14 cellular contexts compared by ENCODE assay signal in the genomic region with DNA sequence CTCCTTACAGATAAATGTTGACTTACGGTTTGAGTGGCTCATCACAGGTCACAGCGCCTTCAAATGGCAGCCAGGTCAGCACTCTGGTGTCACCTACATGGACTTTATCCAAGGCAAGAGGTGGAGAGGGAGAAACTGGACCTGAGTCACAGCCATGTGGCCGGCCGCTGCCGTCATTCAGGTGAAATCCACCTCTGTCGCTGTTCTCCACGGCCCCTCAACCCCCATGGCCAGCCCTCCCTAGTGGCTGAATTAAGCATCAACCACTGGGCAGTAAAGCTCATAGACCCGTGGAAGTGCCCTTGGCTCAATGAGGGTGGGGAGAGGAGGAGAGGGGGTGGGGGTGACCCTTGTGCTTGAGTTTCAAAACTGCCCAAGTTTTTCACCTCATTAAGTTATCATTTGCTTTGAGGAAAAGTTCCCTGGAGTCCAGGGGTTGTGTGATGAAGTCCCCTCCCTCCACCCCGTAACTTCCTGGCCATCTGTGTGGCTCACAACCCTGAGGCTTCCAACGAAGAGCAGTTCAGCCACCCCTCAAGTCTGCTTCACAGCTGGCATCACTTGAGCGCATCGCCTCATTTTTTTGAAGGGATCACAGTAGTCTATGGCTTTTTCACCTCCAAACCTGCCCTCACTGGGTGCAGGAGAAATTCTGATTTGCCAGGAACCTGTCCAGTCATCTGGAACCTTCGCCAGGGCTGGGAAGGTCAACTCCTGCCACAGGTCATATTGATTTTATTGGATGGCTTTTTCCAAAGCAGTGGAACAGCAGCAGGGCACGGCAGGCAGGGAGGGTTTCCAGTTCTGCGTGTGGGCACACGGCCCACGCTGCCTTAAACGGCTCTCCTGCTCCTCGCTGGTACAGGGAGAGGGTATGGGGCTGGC. TPM values are rescaled to one million over a fixed set of nuclear protein-coding genes. Genes with fewer than 3 reads are reported as not detected.
DNase-seq lines count a peak whose midpoint lies in the region; ATAC-seq, FAIRE-seq and TF ChIP-seq lines count a peak whose summit lies in the region.
"Had no signal": no experiment of that assay in that cellular context is flagged by ENCODE, and none has a peak within 500 bp of the region (broad histone marks: within the 10 kb centered on the region; RNA-seq: fewer than 3 reads in every experiment).

No MANE protein-coding gene starts in this region.

- H3K4me2 ChIP-seq in HCT116 (ENCODE audit: low read length) = no peak overlapping the region
- H3K4me2 ChIP-seq in H1 (ENCODE audit: insufficient read depth in 1 of 2, low read depth in 2 of 2, low read length in 2 of 2) = no peak overlapping the region
- H3K4me2 ChIP-seq: KMS-11 had no signal

- no peak overlapping the region for H3K18ac ChIP-seq in H1 (ENCODE audit: extremely low read depth, low read length)

- no peak for TF ChIP-seq POLR2A in HCT116 (IDR thresholded peaks at IDR 0.05; ENCODE audit: borderline replicate concordance, extremely low read depth, insufficient read depth, insufficient read length)
- TF ChIP-seq POLR2A in H1 (IDR thresholded peaks at IDR 0.05; ENCODE audit: control extremely low read depth in 1 of 2, low read depth in 2 of 2, low read length in 2 of 2) = no peak

- peaks cover under 1% of the 10 kb centered on the region for H3K36me3 Mint-ChIP-seq in mesothelial cell of epicardium

- 0 out of 2 replicates have a peak overlapping the region, but pooled peaks have one; percentile 43 for H2BK20ac ChIP-seq in H1 (ENCODE audit: low read length)

- intact Hi-C loops in HCT116 (cut with micrococcal nuclease) = no loop called here

- H2BK120ac ChIP-seq in H1 (replicated peaks; ENCODE audit: low read depth, low read length) = no peak overlapping the region

- WGBS in H1 (ENCODE audit: extremely low coverage in 1 of 2, insufficient coverage in 1 of 2, insufficient read length in 1 of 2, insufficient replicate concordance in 2 of 2, low coverage in 1 of 2, low lambda C conversion rate in 2 of 2, missing lambda C conversion rate in 1 of 2), 2 experiments = 89% methylated on average over 19 of the region's 19 CpGs; no CpG with 5 or more reads in 1 of the 2 experiments

- no peak overlapping the region for H2BK12ac ChIP-seq in H1 (ENCODE audit: low read depth, low read length)

- no peak overlapping the region for H3K4me3 Mint-ChIP-seq in mesothelial cell of epicardium

- H3K23ac ChIP-seq in H1 (ENCODE audit: insufficient read length) = no peak overlapping the region

- H3K4me1 ChIP-seq in HCT116 (ENCODE audit: control insufficient read depth in 1 of 2, insufficient read depth in 2 of 2, low read length in 2 of 2) (peaks cover 0 to 8% of the 10 kb centered on the region in 2 experiments; a peak in 1 of 4 replicates), H1 (replicated peaks in 1 of 4; ENCODE audit: control insufficient read depth in 3 of 4, insufficient read depth in 4 of 4, low read length in 3 of 4) (no peaks in the 10 kb centered on the region)

- no peak overlapping the region for H3K27ac ChIP-seq in HCT116 (ENCODE audit: low read depth, low read length)
- no peak overlapping the region for H3K27ac ChIP-seq in H1 (ENCODE audit: low read depth, low read length)
- H3K27ac ChIP-seq: KMS-11 had no signal

- peaks cover 13% of the 10 kb centered on the region for H3K9me3 Mint-ChIP-seq in mesothelial cell of epicardium

- H3K9me3 ChIP-seq in HCT116 (ENCODE audit: control insufficient read depth in 1 of 2, insufficient read depth in 1 of 2, low read depth in 1 of 2, low read length in 2 of 2) (no peaks in the 10 kb centered on the region), H1 (ENCODE audit: insufficient read depth in 2 of 2, low read depth in 1 of 2, low read length in 1 of 2) (no peaks in the 10 kb centered on the region)

- H3K23me2 ChIP-seq in H1 (ENCODE audit: low read depth, low read length) = no peaks in the 10 kb centered on the region

- H3K9ac ChIP-seq in HCT116 (ENCODE audit: low read length) (no peak overlapping the region), H1 (replicated peaks in 1 of 4; ENCODE audit: extremely low read depth in 1 of 4, low read depth in 3 of 4, low read length in 3 of 4) (no peak overlapping the region)
- H3K9ac ChIP-seq: KMS-11 had no signal

- FAIRE-seq in H1 (lab: Jason Lieb, UNC) = no peak

- no peak overlapping the region for H3K56ac ChIP-seq in H1 (replicated peaks; ENCODE audit: insufficient read length, low read depth, low read length)

- H2BK15ac ChIP-seq in H1 (ENCODE audit: low read length) = no peak overlapping the region; the same call in 1 of the 2 replicates

- RAD21 ChIA-PET in HCT116 (lab: Charles Lee; ENCODE audit: low non-redundant PET in 1 of 2, low total read pairs in 2 of 2, uncharacterized antibody in 2 of 2, unreplicated experiment in 2 of 2) = no interaction called here

- no peak overlapping the region for H2BK5ac ChIP-seq in H1 (ENCODE audit: low read depth, low read length)

- H3K4me3 ChIP-seq in HCT116 (replicated peaks in 1 of 2; ENCODE audit: low read depth in 1 of 2, low read length in 2 of 2) (no peak overlapping the region), H1 (ENCODE audit: extremely low read depth in 1 of 4, insufficient read depth in 2 of 4, low read depth in 3 of 4, low read length in 4 of 4) (no peak overlapping the region)

- H3K27me3 ChIP-seq in HCT116 (ENCODE audit: insufficient read depth, low read length) (peaks cover 8% of the 10 kb centered on the region; the same call in 1 of the 2 replicates), H1 (replicated peaks in 1 of 4; ENCODE audit: control insufficient read depth in 3 of 4, extremely low read depth in 1 of 4, insufficient read depth in 3 of 4, low read length in 3 of 4) (0 out of 7 replicates have a peak, but pooled peaks cover 0 to 6% (median 0%) of the 10 kb centered on the region in 4 experiments)

- TF ChIP-seq CTCF in HCT116 (IDR thresholded peaks at IDR 0.05 in 2 of 3, conservative IDR thresholded peaks at IDR 0.05 in 1 of 3; ENCODE audit: borderline replicate concordance in 1 of 3, insufficient read depth in 1 of 3, low read depth in 2 of 3, low read length in 2 of 3) (0 out of 6 replicates have a peak, but pooled peaks of 1 of the 3 experiments have one; percentile 21), H1 (IDR thresholded peaks at IDR 0.05; ENCODE audit: control extremely low read depth in 1 of 3, insufficient read depth in 1 of 3, low read depth in 1 of 3, low read length in 3 of 3) (peak; percentile 41 to 52 (median 46)), mesothelial cell of epicardium (IDR thresholded peaks at IDR 0.05; ENCODE audit: unreplicated experiment) (no peak)

- H3K36me3 ChIP-seq in HCT116 (ENCODE audit: control insufficient read depth in 1 of 2, insufficient read depth in 2 of 2, low read length in 2 of 2) (no peaks in the 10 kb centered on the region), H1 (ENCODE audit: control insufficient read depth in 2 of 4, insufficient read depth in 4 of 4, low read length in 3 of 4) (no peaks in the 10 kb centered on the region)

- no peak overlapping the region for H2AK5ac ChIP-seq in H1 (ENCODE audit: low read depth, low read length)

- ATAC-seq in HCT116 (0 out of 2 replicates have a peak, but pooled peaks have one; percentile 36), GM19023 (IDR thresholded peaks at IDR 0.05; ENCODE audit: unreplicated experiment) (no peak), HG02763 (IDR thresholded peaks at IDR 0.05; ENCODE audit: unreplicated experiment) (no peak)

- no peak for TF ChIP-seq EP300 in H1 (IDR thresholded peaks at IDR 0.05; ENCODE audit: borderline replicate concordance in 1 of 2, low read depth in 2 of 2, low read length in 2 of 2)

- peaks cover 12% of the 10 kb centered on the region for H3K27me3 Mint-ChIP-seq in mesothelial cell of epicardium (ENCODE audit: low read depth)

- no peak overlapping the region for H4K5ac ChIP-seq in H1 (ENCODE audit: insufficient read length, low read depth, low read length)

- POLR2A ChIA-PET in HCT116 (lab: Charles Lee) = no interaction called here
- POLR2A ChIA-PET in H1 (lab: Charles Lee; ENCODE audit: partially characterized antibody) = no interaction called here

- peaks cover 8% of the 10 kb centered on the region for H3K4me1 Mint-ChIP-seq in mesothelial cell of epicardium

- H3K79me1 ChIP-seq in H1 (ENCODE audit: low read depth, low read length) = no peaks in the 10 kb centered on the region

- H3K27ac Mint-ChIP-seq in mesothelial cell of epicardium = no peak overlapping the region

- no peaks in the 10 kb centered on the region for H4K20me1 ChIP-seq in HCT116 (ENCODE audit: insufficient read depth)
- no peaks in the 10 kb centered on the region for H4K20me1 ChIP-seq in H1 (replicated peaks in 1 of 2; ENCODE audit: control insufficient read depth in 1 of 2, insufficient read depth in 2 of 2, low read length in 2 of 2)

- CTCF ChIA-PET in HCT116 (lab: Charles Lee) = no interaction called here
- CTCF ChIA-PET in H1 (lab: Charles Lee; ENCODE audit: partially characterized antibody) = interaction anchor here (0.6 to 2.2 kb wide), 7 partner anchors 8 to 674 kb away, joined by 3 to 7 read pairs (median 3); no protein-coding TSS in a partner anchor

- no peak overlapping the region for H4K91ac ChIP-seq in H1 (replicated peaks; ENCODE audit: insufficient read length, low read length)

- H3K14ac ChIP-seq in H1 (ENCODE audit: insufficient read length) = no peak overlapping the region

- H4K8ac ChIP-seq in H1 (ENCODE audit: extremely low read depth, insufficient read depth, low read length) = no peak overlapping the region

- DNase-seq in HCT116 (ENCODE audit: low read depth, low spot score) (no peak), H1 (ENCODE audit: low read depth in 1 of 2, low spot score in 2 of 2) (no peak), left kidney (ENCODE audit: low read depth, low spot score) (peak; percentile 90), retina (peak; percentile 27), mesothelial cell of epicardium (ENCODE audit: low spot score in 2 of 2, unreplicated experiment in 2 of 2) (no peak)
- DNase-seq: DMS 273 treated with DMSO at 0.1 percent for 48 hours, HCEC 1CT, NCI-H1092 treated with DMSO at 0.1 percent for 48 hours, NCI-H187, NCI-H2171, NCI-H510A had no signal

- H3K79me2 ChIP-seq in HCT116 (ENCODE audit: insufficient read depth, low read length) (no peaks in the 10 kb centered on the region), H1 (ENCODE audit: control insufficient read depth in 1 of 2, insufficient read depth in 2 of 2, low read length in 2 of 2) (no peaks in the 10 kb centered on the region)

- H2AFZ ChIP-seq in HCT116 (ENCODE audit: low read depth, low read length, poor library complexity, severe bottlenecking) (no peak overlapping the region), H1 (ENCODE audit: low read length) (peak overlapping the region; percentile 20; the same call in 1 of the 2 replicates)

- no TSS peak for BruUV-seq in HCT116 (replicated peaks; lab: Mats Ljungman, UMichigan)

- no peaks in the 10 kb centered on the region for H3K9me2 ChIP-seq in HCT116 (ENCODE audit: insufficient read depth)

- TF ChIP-seq RAD21 in HCT116 (IDR thresholded peaks at IDR 0.05; ENCODE audit: low read depth) (no peak), H1 (IDR thresholded peaks at IDR 0.05 in 1 of 2, conservative IDR thresholded peaks at IDR 0.05 in 1 of 2; ENCODE audit: low read depth in 2 of 2, low read length in 2 of 2) (peak in 1 of 2 experiments; percentile 46; a peak in 2 of 4 replicates)

- no peak overlapping the region for H3K4ac ChIP-seq in H1 (replicated peaks; ENCODE audit: insufficient read length, low read depth, low read length)

RNA-seq across cellular contexts. Expression of gene APCDD1L, which starts 43.5 kb away (rescaled TPM):
- not detected for total RNA-seq in HCT116 (2021; ENCODE audit: unreplicated experiment)
- polyA plus RNA-seq in HCT116 (2012) = 0.01 TPM in 1 of 2 replicates, not detected in the other
- 3.1 and 3.2 TPM in 2 replicates for total RNA-seq in H1 (2021; fragmentation: NEBNext Ultra II Directional; extraction: Animal tissue kit (Norgen Biotek cat#: 25700))
- 0.83 and 1.8 TPM in 2 replicates for polyA plus RNA-seq in H1 (2011; rRNA removed)
- 0.88 TPM for polyA plus RNA-seq in H1 (2011; cell fraction: cytosol; rRNA removed)
- polyA plus RNA-seq in H1 (2011; cell fraction: nucleus; rRNA removed) = 1.9 TPM
- 1.2 to 1.9 TPM (median 1.7 TPM) in 4 replicates for polyA plus RNA-seq in H1 (2012, experiment 1 of 2)
- 1.6 TPM for polyA plus RNA-seq in H1 (2012, experiment 2 of 2)
- polyA plus RNA-seq in H1 (2013, experiment 1 of 2) = 6.9 TPM
- polyA plus RNA-seq in H1 (2013, experiment 2 of 2) = 7.1 TPM
- 0.41 and 0.73 TPM in 2 replicates for polyA minus RNA-seq in H1 (2011; rRNA and poly(A)+ RNA removed)
- polyA minus RNA-seq in H1 (2011; cell fraction: cytosol; rRNA and poly(A)+ RNA removed) = 1.5 TPM
- polyA minus RNA-seq in H1 (2011; cell fraction: nucleus; rRNA and poly(A)+ RNA removed) = 2.0 TPM
- 0.07 to 0.16 TPM in 2 of 3 replicates, not detected in the other for total RNA-seq in mesothelial cell of epicardium

Comparison
In these comparisons a context has a peak if more than half of its experiments do, and no peak if none do; other contexts are left out.
1. DNase-seq: peak in left kidney (single experiment) and retina (single experiment); none in HCT116 (single experiment), H1 (0 of 2) and mesothelial cell of epicardium (0 of 2).
2. Of the 16 proteins assayed by ChIP-seq in both H1 and HCT116: peak only in H1: MAX; only in HCT116: none; in both: none; in neither: 13; mixed calls (peak in some experiments, not most) for 2.